ENCODE assay signal across 1 cellular context in the genomic region with DNA sequence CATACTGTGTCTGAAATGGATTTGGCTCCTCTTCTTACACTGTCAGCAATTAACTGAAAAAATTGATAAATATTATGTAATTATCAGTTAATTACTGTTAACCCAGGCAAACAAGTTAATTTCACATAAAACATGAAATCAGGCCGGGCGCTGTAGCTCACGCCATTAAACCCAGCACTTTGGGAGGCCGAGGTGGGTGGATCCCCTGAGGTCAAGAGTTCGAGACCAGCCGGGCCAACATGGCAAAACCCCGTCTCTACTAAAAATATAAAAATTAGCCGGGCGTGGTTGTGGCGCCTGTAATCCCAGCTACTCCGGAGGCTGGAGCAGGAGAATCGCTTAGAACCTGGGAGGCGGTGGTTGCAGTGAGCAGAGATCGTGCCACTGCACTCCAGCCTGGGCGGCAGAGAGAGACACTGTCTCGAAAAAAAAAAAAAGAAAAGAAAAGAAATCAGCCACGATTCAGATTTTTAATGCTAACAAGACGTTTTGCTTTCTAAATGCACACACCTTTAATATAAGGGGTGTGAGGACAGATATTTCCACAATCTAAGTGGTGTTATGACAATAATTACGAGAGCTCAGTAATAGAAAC.
TF ChIP-seq lines count a peak whose summit lies in the region.

No MANE protein-coding gene starts in this region.

TF ChIP-seq in K562, 482 proteins besides CTCF, POLR2A, EP300 and RAD21 (continues in another document):
- TF ChIP-seq, protein P1, sequence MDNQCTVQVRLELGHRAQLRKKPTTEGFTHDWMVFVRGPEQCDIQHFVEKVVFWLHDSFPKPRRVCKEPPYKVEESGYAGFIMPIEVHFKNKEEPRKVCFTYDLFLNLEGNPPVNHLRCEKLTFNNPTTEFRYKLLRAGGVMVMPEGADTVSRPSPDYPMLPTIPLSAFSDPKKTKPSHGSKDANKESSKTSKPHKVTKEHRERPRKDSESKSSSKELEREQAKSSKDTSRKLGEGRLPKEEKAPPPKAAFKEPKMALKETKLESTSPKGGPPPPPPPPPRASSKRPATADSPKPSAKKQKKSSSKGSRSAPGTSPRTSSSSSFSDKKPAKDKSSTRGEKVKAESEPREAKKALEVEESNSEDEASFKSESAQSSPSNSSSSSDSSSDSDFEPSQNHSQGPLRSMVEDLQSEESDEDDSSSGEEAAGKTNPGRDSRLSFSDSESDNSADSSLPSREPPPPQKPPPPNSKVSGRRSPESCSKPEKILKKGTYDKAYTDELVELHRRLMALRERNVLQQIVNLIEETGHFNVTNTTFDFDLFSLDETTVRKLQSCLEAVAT (IDR thresholded peaks at IDR 0.05): 0 out of 4 replicates have a peak, but pooled peaks of 1 of the 2 experiments have one; percentile 23
- TF ChIP-seq, protein P2, sequence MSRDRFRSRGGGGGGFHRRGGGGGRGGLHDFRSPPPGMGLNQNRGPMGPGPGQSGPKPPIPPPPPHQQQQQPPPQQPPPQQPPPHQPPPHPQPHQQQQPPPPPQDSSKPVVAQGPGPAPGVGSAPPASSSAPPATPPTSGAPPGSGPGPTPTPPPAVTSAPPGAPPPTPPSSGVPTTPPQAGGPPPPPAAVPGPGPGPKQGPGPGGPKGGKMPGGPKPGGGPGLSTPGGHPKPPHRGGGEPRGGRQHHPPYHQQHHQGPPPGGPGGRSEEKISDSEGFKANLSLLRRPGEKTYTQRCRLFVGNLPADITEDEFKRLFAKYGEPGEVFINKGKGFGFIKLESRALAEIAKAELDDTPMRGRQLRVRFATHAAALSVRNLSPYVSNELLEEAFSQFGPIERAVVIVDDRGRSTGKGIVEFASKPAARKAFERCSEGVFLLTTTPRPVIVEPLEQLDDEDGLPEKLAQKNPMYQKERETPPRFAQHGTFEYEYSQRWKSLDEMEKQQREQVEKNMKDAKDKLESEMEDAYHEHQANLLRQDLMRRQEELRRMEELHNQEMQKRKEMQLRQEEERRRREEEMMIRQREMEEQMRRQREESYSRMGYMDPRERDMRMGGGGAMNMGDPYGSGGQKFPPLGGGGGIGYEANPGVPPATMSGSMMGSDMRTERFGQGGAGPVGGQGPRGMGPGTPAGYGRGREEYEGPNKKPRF (IDR thresholded peaks at IDR 0.05; ENCODE audit: low read depth, low read length): no peak
- TF ChIP-seq ZNF764 (CRISPR knock-in tag; IDR thresholded peaks at IDR 0.05; ENCODE audit: low read depth) (peak; percentile 60; the same call in 1 of the 2 replicates), HDAC2 (IDR thresholded peaks at IDR 0.05) (no peak), ZNF316 (IDR thresholded peaks at IDR 0.05) (peak; percentile 72), C11orf30 (IDR thresholded peaks at IDR 0.05; ENCODE audit: low read depth) (peak; percentile 60), POLR2H (tag; IDR thresholded peaks at IDR 0.05; ENCODE audit: low read depth) (peak; percentile 46; the same call in 1 of the 2 replicates), ARNT (IDR thresholded peaks at IDR 0.05) (peak; percentile 24 to 51; a peak in 2 of 4 replicates), BCOR (IDR thresholded peaks at IDR 0.05) (peak; percentile 48; the same call in 1 of the 2 replicates), SMARCE1 (IDR thresholded peaks at IDR 0.05) (0 out of 2 replicates have a peak, but pooled peaks have one; percentile 16), HCFC1 (IDR thresholded peaks at IDR 0.05; ENCODE audit: low read depth, low read length) (no peak), ADNP (tag; IDR thresholded peaks at IDR 0.05) (peak; percentile 94), ZKSCAN8 (CRISPR knock-in tag; IDR thresholded peaks at IDR 0.05) (no peak), TEAD2 (tag; IDR thresholded peaks at IDR 0.05) (no peak), NFIX (CRISPR knock-in tag; IDR thresholded peaks at IDR 0.05; ENCODE audit: low read depth) (no peak), FOXK2 (conservative IDR thresholded peaks at IDR 0.05 in 1 of 2, IDR thresholded peaks at IDR 0.05 in 1 of 2; ENCODE audit: low read depth in 2 of 2) (0 out of 4 replicates have a peak, but pooled peaks of 1 of the 2 experiments have one; percentile 12), NR4A1 (CRISPR knock-in tag; IDR thresholded peaks at IDR 0.05) (no peak), NR4A1 (tag; IDR thresholded peaks at IDR 0.05) (no peak), ELF1 (tag; IDR thresholded peaks at IDR 0.05) (no peak), CC2D1A (IDR thresholded peaks at IDR 0.05) (0 out of 2 replicates have a peak, but pooled peaks have one; percentile 22)
- TF ChIP-seq, protein P3, sequence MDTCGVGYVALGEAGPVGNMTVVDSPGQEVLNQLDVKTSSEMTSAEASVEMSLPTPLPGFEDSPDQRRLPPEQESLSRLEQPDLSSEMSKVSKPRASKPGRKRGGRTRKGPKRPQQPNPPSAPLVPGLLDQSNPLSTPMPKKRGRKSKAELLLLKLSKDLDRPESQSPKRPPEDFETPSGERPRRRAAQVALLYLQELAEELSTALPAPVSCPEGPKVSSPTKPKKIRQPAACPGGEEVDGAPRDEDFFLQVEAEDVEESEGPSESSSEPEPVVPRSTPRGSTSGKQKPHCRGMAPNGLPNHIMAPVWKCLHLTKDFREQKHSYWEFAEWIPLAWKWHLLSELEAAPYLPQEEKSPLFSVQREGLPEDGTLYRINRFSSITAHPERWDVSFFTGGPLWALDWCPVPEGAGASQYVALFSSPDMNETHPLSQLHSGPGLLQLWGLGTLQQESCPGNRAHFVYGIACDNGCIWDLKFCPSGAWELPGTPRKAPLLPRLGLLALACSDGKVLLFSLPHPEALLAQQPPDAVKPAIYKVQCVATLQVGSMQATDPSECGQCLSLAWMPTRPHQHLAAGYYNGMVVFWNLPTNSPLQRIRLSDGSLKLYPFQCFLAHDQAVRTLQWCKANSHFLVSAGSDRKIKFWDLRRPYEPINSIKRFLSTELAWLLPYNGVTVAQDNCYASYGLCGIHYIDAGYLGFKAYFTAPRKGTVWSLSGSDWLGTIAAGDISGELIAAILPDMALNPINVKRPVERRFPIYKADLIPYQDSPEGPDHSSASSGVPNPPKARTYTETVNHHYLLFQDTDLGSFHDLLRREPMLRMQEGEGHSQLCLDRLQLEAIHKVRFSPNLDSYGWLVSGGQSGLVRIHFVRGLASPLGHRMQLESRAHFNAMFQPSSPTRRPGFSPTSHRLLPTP (IDR thresholded peaks at IDR 0.05; ENCODE audit: borderline replicate concordance, extremely low read depth, insufficient read length): peak; percentile 72
- TF ChIP-seq, protein P4, sequence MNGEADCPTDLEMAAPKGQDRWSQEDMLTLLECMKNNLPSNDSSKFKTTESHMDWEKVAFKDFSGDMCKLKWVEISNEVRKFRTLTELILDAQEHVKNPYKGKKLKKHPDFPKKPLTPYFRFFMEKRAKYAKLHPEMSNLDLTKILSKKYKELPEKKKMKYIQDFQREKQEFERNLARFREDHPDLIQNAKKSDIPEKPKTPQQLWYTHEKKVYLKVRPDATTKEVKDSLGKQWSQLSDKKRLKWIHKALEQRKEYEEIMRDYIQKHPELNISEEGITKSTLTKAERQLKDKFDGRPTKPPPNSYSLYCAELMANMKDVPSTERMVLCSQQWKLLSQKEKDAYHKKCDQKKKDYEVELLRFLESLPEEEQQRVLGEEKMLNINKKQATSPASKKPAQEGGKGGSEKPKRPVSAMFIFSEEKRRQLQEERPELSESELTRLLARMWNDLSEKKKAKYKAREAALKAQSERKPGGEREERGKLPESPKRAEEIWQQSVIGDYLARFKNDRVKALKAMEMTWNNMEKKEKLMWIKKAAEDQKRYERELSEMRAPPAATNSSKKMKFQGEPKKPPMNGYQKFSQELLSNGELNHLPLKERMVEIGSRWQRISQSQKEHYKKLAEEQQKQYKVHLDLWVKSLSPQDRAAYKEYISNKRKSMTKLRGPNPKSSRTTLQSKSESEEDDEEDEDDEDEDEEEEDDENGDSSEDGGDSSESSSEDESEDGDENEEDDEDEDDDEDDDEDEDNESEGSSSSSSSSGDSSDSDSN (IDR thresholded peaks at IDR 0.05; ENCODE audit: borderline replicate concordance in 1 of 2, low read depth in 2 of 2, low read length in 2 of 2): no peak
- TF ChIP-seq, protein P5, sequence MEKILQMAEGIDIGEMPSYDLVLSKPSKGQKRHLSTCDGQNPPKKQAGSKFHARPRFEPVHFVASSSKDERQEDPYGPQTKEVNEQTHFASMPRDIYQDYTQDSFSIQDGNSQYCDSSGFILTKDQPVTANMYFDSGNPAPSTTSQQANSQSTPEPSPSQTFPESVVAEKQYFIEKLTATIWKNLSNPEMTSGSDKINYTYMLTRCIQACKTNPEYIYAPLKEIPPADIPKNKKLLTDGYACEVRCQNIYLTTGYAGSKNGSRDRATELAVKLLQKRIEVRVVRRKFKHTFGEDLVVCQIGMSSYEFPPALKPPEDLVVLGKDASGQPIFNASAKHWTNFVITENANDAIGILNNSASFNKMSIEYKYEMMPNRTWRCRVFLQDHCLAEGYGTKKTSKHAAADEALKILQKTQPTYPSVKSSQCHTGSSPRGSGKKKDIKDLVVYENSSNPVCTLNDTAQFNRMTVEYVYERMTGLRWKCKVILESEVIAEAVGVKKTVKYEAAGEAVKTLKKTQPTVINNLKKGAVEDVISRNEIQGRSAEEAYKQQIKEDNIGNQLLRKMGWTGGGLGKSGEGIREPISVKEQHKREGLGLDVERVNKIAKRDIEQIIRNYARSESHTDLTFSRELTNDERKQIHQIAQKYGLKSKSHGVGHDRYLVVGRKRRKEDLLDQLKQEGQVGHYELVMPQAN (IDR thresholded peaks at IDR 0.05; ENCODE audit: borderline replicate concordance): 0 out of 2 replicates have a peak, but pooled peaks have one; percentile 18
- TF ChIP-seq, protein P6, sequence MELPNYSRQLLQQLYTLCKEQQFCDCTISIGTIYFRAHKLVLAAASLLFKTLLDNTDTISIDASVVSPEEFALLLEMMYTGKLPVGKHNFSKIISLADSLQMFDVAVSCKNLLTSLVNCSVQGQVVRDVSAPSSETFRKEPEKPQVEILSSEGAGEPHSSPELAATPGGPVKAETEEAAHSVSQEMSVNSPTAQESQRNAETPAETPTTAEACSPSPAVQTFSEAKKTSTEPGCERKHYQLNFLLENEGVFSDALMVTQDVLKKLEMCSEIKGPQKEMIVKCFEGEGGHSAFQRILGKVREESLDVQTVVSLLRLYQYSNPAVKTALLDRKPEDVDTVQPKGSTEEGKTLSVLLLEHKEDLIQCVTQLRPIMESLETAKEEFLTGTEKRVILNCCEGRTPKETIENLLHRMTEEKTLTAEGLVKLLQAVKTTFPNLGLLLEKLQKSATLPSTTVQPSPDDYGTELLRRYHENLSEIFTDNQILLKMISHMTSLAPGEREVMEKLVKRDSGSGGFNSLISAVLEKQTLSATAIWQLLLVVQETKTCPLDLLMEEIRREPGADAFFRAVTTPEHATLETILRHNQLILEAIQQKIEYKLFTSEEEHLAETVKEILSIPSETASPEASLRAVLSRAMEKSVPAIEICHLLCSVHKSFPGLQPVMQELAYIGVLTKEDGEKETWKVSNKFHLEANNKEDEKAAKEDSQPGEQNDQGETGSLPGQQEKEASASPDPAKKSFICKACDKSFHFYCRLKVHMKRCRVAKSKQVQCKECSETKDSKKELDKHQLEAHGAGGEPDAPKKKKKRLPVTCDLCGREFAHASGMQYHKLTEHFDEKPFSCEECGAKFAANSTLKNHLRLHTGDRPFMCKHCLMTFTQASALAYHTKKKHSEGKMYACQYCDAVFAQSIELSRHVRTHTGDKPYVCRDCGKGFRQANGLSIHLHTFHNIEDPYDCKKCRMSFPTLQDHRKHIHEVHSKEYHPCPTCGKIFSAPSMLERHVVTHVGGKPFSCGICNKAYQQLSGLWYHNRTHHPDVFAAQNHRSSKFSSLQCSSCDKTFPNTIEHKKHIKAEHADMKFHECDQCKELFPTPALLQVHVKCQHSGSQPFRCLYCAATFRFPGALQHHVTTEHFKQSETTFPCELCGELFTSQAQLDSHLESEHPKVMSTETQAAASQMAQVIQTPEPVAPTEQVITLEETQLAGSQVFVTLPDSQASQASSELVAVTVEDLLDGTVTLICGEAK (IDR thresholded peaks at IDR 0.05): peak; percentile 61
- TF ChIP-seq, protein P6 (CRISPR knock-in tag; IDR thresholded peaks at IDR 0.05): no peak
- TF ChIP-seq, protein P7, sequence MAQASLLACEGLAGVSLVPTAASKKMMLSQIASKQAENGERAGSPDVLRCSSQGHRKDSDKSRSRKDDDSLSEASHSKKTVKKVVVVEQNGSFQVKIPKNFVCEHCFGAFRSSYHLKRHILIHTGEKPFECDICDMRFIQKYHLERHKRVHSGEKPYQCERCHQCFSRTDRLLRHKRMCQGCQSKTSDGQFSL (CRISPR knock-in tag; IDR thresholded peaks at IDR 0.05): no peak
- TF ChIP-seq, protein P7 (tag; IDR thresholded peaks at IDR 0.05): 0 out of 4 replicates have a peak, but pooled peaks of 1 of the 2 experiments have one; percentile 25
- TF ChIP-seq, protein P8, sequence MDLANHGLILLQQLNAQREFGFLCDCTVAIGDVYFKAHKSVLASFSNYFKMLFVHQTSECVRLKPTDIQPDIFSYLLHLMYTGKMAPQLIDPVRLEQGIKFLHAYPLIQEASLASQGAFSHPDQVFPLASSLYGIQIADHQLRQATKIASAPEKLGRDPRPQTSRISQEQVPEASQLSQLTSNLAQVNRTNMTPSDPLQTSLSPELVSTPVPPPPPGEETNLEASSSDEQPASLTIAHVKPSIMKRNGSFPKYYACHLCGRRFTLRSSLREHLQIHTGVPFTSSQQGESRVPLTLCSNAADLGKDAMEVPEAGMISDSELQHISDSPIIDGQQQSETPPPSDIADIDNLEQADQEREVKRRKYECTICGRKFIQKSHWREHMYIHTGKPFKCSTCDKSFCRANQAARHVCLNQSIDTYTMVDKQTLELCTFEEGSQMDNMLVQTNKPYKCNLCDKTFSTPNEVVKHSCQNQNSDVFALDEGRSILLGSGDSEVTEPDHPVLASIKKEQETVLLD (IDR thresholded peaks at IDR 0.05): no peak
